Comparison of ENCODE assay signal across 9 cellular contexts in genomic region chr12:131912526-131913274, GRCh38. TPM values are rescaled to one million over a fixed set of nuclear protein-coding genes. Genes with fewer than 3 reads are reported as not detected.
DNase-seq lines count a peak whose midpoint lies in the region; ATAC-seq and TF ChIP-seq lines count a peak whose summit lies in the region.
"Had no signal": no experiment of that assay in that cellular context is flagged by ENCODE, and none has a peak within 500 bp of the region (broad histone marks: within the 10 kb centered on the region; RNA-seq: fewer than 3 reads in every experiment).

No MANE protein-coding gene starts in this region.

- H3K27me3 ChIP-seq in SJCRH30, result no peaks in the 10 kb centered on the region

- DNase-seq in HFFc6 (peak; percentile 84), amniotic epithelial cell (ENCODE audit: low read depth) (peak; percentile 88), left ventricle myocardium superior (peak; percentile 95), stromal cell of bone marrow (ENCODE audit: low read depth) (peak; percentile 41), SJCRH30 (no peak)
- no peak for DNase-seq in effector CD4-positive, alpha-beta T cell
- DNase-seq in central memory CD4-positive, alpha-beta T cell, result no peak

- peaks cover 10% of the 10 kb centered on the region; the same call in 1 of the 2 replicates for H3K36me3 ChIP-seq in SJCRH30

- H3K4me1 Mint-ChIP-seq in HFFc6 (ENCODE audit: low read depth), result peaks cover 12% of the 10 kb centered on the region
- H3K4me1 Mint-ChIP-seq: memory B cell had no signal

- peak overlapping the region; percentile 70 for H3K27ac Mint-ChIP-seq in HFFc6
- H3K27ac Mint-ChIP-seq: memory B cell had no signal

- H3K27ac ChIP-seq in SJCRH30, result no peak overlapping the region

- H3K4me1 ChIP-seq in SJCRH30, result no peaks in the 10 kb centered on the region

- peak; percentile 87 for ATAC-seq in left ventricle myocardium superior
- ATAC-seq in HG03175 (IDR thresholded peaks at IDR 0.05; ENCODE audit: unreplicated experiment), result no peak

- H3K9me3 ChIP-seq in SJCRH30 (replicated peaks), result no peaks in the 10 kb centered on the region

- no peak overlapping the region for H3K4me3 Mint-ChIP-seq in HFFc6
- H3K4me3 Mint-ChIP-seq: memory B cell had no signal

- no peaks in the 10 kb centered on the region for H3K36me3 Mint-ChIP-seq in HFFc6 (ENCODE audit: low read depth)

- intact Hi-C loops in left ventricle myocardium superior (cut with micrococcal nuclease), result no loop called here

- H3K4me3 ChIP-seq in SJCRH30, result no peak overlapping the region

- TF ChIP-seq CTCF in HFFc6 (IDR thresholded peaks at IDR 0.05), result peak; percentile 38

- H3K9me3 Mint-ChIP-seq in HFFc6, result no peaks in the 10 kb centered on the region
- H3K9me3 Mint-ChIP-seq: memory B cell had no signal

- H3K27me3 Mint-ChIP-seq in HFFc6 (ENCODE audit: insufficient read depth), result no peaks in the 10 kb centered on the region; the same call in 1 of the 2 replicates
- H3K27me3 Mint-ChIP-seq: memory B cell had no signal

RNA-seq across cellular contexts. Expression of gene PUS1, which starts 16.4 kb away (rescaled TPM):
- total RNA-seq in HFFc6 (2021; fragmentation: NEBNext Ultra II Directional; extraction: Animal tissue kit (Norgen Biotek cat#: 25700)), result 10 to 100 TPM; 26.2 to 37.7 (median 29.8) TPM
- total RNA-seq in left ventricle myocardium superior, result 5.6 TPM
- total RNA-seq in SJCRH30 (2014; rRNA removed; shearing (Covaris generic)), result 16.0 and 17.1 TPM in 2 replicates

RNA-seq across cellular contexts. Expression of gene ULK1, which starts 18.3 kb away (rescaled TPM):
- total RNA-seq in HFFc6 (2021; fragmentation: NEBNext Ultra II Directional; extraction: Animal tissue kit (Norgen Biotek cat#: 25700)), result 10 to 100 TPM; 21.4 to 35.0 (median 25.5) TPM
- total RNA-seq in left ventricle myocardium superior, result 64.0 TPM
- 7.2 and 7.6 TPM in 2 replicates for total RNA-seq in SJCRH30 (2014; rRNA removed; shearing (Covaris generic))

RNA-seq across cellular contexts. Expression of gene EP400, which starts 37.0 kb away (rescaled TPM):
- 10 to 100 TPM; 27.5 to 35.3 (median 30.4) TPM for total RNA-seq in HFFc6 (2021; fragmentation: NEBNext Ultra II Directional; extraction: Animal tissue kit (Norgen Biotek cat#: 25700))
- total RNA-seq in left ventricle myocardium superior, result 14.8 TPM
- total RNA-seq in SJCRH30 (2014; rRNA removed; shearing (Covaris generic)), result 15.0 and 17.0 TPM in 2 replicates

Comparison
In these comparisons a context has a peak if more than half of its experiments do, and no peak if none do; other contexts are left out.
1. DNase-seq: peak in HFFc6 (single experiment), amniotic epithelial cell (single experiment), left ventricle myocardium superior (single experiment) and stromal cell of bone marrow (single experiment); none in effector CD4-positive, alpha-beta T cell (single experiment), SJCRH30 (0 of 2) and central memory CD4-positive, alpha-beta T cell (single experiment).